Comparison of ENCODE assay signal across 13 cellular contexts in the genomic region with DNA sequence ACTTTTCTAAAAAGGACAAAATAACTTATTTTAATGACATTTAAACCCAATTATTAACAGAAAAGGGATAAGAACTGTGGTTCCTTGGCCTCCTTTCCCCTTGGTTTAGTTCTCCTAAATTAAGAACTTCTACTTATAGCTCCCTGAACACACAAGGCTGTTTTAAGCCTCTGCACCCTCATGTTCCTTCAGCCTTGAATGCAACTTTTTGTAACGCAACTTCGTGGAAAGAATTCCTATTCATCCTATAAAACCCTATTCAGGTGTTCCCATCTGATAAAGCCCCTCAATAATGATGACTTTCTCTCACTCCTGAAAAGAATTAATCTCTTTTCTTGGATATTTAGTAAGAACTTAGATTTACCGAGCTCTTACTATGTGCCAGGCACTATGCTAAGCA. TPM values are rescaled to one million over a fixed set of nuclear protein-coding genes. Genes with fewer than 3 reads are reported as not detected.
DNase-seq lines count a peak whose midpoint lies in the region; ATAC-seq and TF ChIP-seq lines count a peak whose summit lies in the region.
"Had no signal": no experiment of that assay in that cellular context is flagged by ENCODE, and none has a peak within 500 bp of the region (broad histone marks: within the 10 kb centered on the region; RNA-seq: fewer than 3 reads in every experiment).

No MANE protein-coding gene starts in this region.

- 64% methylated on average over 3 of the region's 3 CpGs for WGBS in right cardiac atrium
- WGBS in right lobe of liver (ENCODE audit: insufficient coverage, low coverage, low lambda C conversion rate, missing lambda C conversion rate): 67% methylated on average over 3 of the region's 3 CpGs
- WGBS in thyroid gland, 2 donors: 89 to 91% methylated on average over 3 of the region's 3 CpGs

- H3K27ac ChIP-seq in cardiac muscle cell: peak overlapping the region; percentile 85
- no peak overlapping the region for H3K27ac ChIP-seq in right cardiac atrium (ENCODE audit: low read length)
- peak overlapping the region in 2 of 3 donors; percentile 55 to 67 for H3K27ac ChIP-seq in right lobe of liver
- H3K27ac ChIP-seq in thyroid gland: peak overlapping the region in 2 of 3 donors; percentile 58 to 90

- H3K4me3 ChIP-seq in cardiac muscle cell (no peak overlapping the region), right cardiac atrium (ENCODE audit: low read length) (no peak overlapping the region), right lobe of liver (no peak overlapping the region), thyroid gland (replicated peaks in 1 of 3) (no peak overlapping the region)

- intact Hi-C loops in right cardiac atrium (cut with DNase I): no loop called here
- intact Hi-C loops in right lobe of liver (cut with DNase I): no loop called here
- intact Hi-C loops in thyroid gland (cut with DNase I): loop anchor here (5.0 kb wide), 1 partner anchor 35 kb away; no protein-coding TSS in a partner anchor

- DNase-seq in cardiac muscle cell (ENCODE audit: low read depth in 1 of 2, low spot score in 1 of 2): no peak
- no peak for DNase-seq in right cardiac atrium
- no peak for DNase-seq in T-helper 17 cell
- no peak for DNase-seq in right lobe of liver
- no peak for DNase-seq in thyroid gland
- DNase-seq in hepatic stellate cell (ENCODE audit: low spot score): no peak
- DNase-seq: activated CD4-positive, CD25-positive, alpha-beta regulatory T cell treated with anti-CD3 and anti-CD28 coated beads, Interleukin-2, amount 50 U/mL, for 72 hours; activated T-cell treated with anti-CD3 and anti-CD28 coated beads for 4 hours; anterior cingulate cortex; NCI-H1092; NCI-H748 treated with DMSO at 0.1 percent for 48 hours; substantia nigra had no signal

- H3K36me3 ChIP-seq in cardiac muscle cell (no peaks in the 10 kb centered on the region), right lobe of liver (no peaks in the 10 kb centered on the region), thyroid gland (no peaks in the 10 kb centered on the region)

- H3K4me1 Mint-ChIP-seq in T-helper 17 cell: peaks cover 45% of the 10 kb centered on the region

- H3K27me3 ChIP-seq in cardiac muscle cell: no peaks in the 10 kb centered on the region
- no peaks in the 10 kb centered on the region for H3K27me3 ChIP-seq in right cardiac atrium (ENCODE audit: control insufficient read depth, insufficient read depth)
- no peaks in the 10 kb centered on the region for H3K27me3 ChIP-seq in right lobe of liver
- H3K27me3 ChIP-seq in thyroid gland: no peaks in the 10 kb centered on the region

- TF ChIP-seq POLR2A in right lobe of liver (IDR thresholded peaks at IDR 0.05) (no peak), thyroid gland (IDR thresholded peaks at IDR 0.05) (no peak)

- H3K27me3 Mint-ChIP-seq in T-helper 17 cell: no peaks in the 10 kb centered on the region

- no peak for TF ChIP-seq CTCF in cardiac muscle cell (IDR thresholded peaks at IDR 0.05; ENCODE audit: low read depth, low read length)
- TF ChIP-seq CTCF in right lobe of liver (IDR thresholded peaks at IDR 0.05): no peak
- TF ChIP-seq CTCF in thyroid gland (IDR thresholded peaks at IDR 0.05): no peak

- H3K4me3 Mint-ChIP-seq in T-helper 17 cell: no peak overlapping the region

- H3K9me3 ChIP-seq in cardiac muscle cell (ENCODE audit: low read depth) (no peaks in the 10 kb centered on the region), right cardiac atrium (ENCODE audit: control insufficient read depth, low read length) (no peaks in the 10 kb centered on the region), T-helper 17 cell (ENCODE audit: control insufficient read depth, low read length, poor library complexity, severe bottlenecking) (no peaks in the 10 kb centered on the region), right lobe of liver (no peaks in the 10 kb centered on the region), thyroid gland (no peaks in the 10 kb centered on the region)

- H3K4me1 ChIP-seq in cardiac muscle cell (ENCODE audit: low read depth) (peaks cover 27% of the 10 kb centered on the region), right cardiac atrium (ENCODE audit: control insufficient read depth, insufficient read depth, low read length) (peaks cover 10% of the 10 kb centered on the region), right lobe of liver (peaks cover 0 to 94% (median 28%) of the 10 kb centered on the region in 4 donors), thyroid gland (peaks cover 47 to 68% of the 10 kb centered on the region in 2 donors)

- peaks cover 3% of the 10 kb centered on the region for H3K36me3 Mint-ChIP-seq in T-helper 17 cell (ENCODE audit: low read depth)

- H3K27ac Mint-ChIP-seq in T-helper 17 cell: peak overlapping the region; percentile 74

- no peak for ATAC-seq in right cardiac atrium
- ATAC-seq in T-helper 17 cell: no peak
- no peak for ATAC-seq in right lobe of liver
- ATAC-seq in HG03025 (IDR thresholded peaks at IDR 0.05; ENCODE audit: low FRiP score, unreplicated experiment): no peak

RNA-seq across cellular contexts. Expression of a gene that starts 6.3 kb away (rescaled TPM):
- total RNA-seq in cardiac muscle cell (82.1 and 87.8 TPM in 2 replicates), right cardiac atrium (100 to 1,000 TPM; 100 to 192 (median 105) TPM), T-helper 17 cell (100 to 1,000 TPM; 203 to 221 TPM), right lobe of liver (100 to 1,000 TPM; 108 to 267 (median 208) TPM), thyroid gland (100 to 1,000 TPM; 147 to 292 (median 206) TPM)
- polyA plus RNA-seq in cardiac muscle cell (82.7 and 102 TPM in 2 replicates), right cardiac atrium (46.9 TPM)

RNA-seq across cellular contexts. Expression of a gene that starts 41.2 kb away (rescaled TPM):
- total RNA-seq in cardiac muscle cell (47.7 and 72.3 TPM in 2 replicates), right cardiac atrium (100 to 1,000 TPM; 173 to 256 (median 203) TPM), T-helper 17 cell (under 1 TPM; 0.47 to 0.90 TPM), right lobe of liver (10 to 100 TPM in 5 of 6 experiments, 1 to 10 TPM in 1; 8.7 to 29.6 (median 17.4) TPM), thyroid gland (100 to 1,000 TPM; 173 to 199 (median 187) TPM)
- polyA plus RNA-seq in cardiac muscle cell (40.0 and 61.3 TPM in 2 replicates), right cardiac atrium (153 TPM)

Comparison
In these comparisons a context has a peak if more than half of its experiments do, and no peak if none do; other contexts are left out.
1. RNA of a gene that starts 41.2 kb away (total RNA-seq): 173 to 256 TPM in right cardiac atrium, 173 to 199 TPM in thyroid gland, 47.7 to 72.3 TPM in cardiac muscle cell and 8.7 to 29.6 TPM in right lobe of liver; 0.47 to 0.90 TPM in T-helper 17 cell; every median in the first group is over 4 times any median in the second.